Comparison of ENCODE assay signal across 8 cellular contexts in genomic region chr7:16646427-16647081, GRCh38. TPM values are rescaled to one million over a fixed set of nuclear protein-coding genes. Genes with fewer than 3 reads are reported as not detected.
DNase-seq lines count a peak whose midpoint lies in the region; ATAC-seq, FAIRE-seq and TF ChIP-seq lines count a peak whose summit lies in the region.

No MANE protein-coding gene starts in this region.

- no peaks in the 10 kb centered on the region for H3K36me3 ChIP-seq in gastroesophageal sphincter
- no peaks in the 10 kb centered on the region for H3K36me3 ChIP-seq in parathyroid adenoma (ENCODE audit: control insufficient read depth, insufficient read depth, low read length)

- ATAC-seq in gastroesophageal sphincter = peak; percentile 12
- ATAC-seq in HG03378 (IDR thresholded peaks at IDR 0.05; ENCODE audit: unreplicated experiment) = no peak

- DNase-seq in T-helper 1 cell = no peak
- DNase-seq in Kasumi-1 (lab: John Stamatoyannopoulos, UW) = peak; percentile 6 to 25
- DNase-seq in activated T-cell treated with anti-CD3 and anti-CD28 coated beads, Interleukin-2, amount 50 U/mL, for 24 hours = no peak
- no peak for DNase-seq in GM12891 (ENCODE audit: insufficient read length, low spot score)

- TF ChIP-seq CTCF in gastroesophageal sphincter (IDR thresholded peaks at IDR 0.05) (no peak), parathyroid adenoma (IDR thresholded peaks at IDR 0.05) (no peak)

- TF ChIP-seq EP300 in gastroesophageal sphincter (IDR thresholded peaks at IDR 0.05) = no peak

- H3K27me3 ChIP-seq in gastroesophageal sphincter = no peaks in the 10 kb centered on the region
- no peaks in the 10 kb centered on the region for H3K27me3 ChIP-seq in parathyroid adenoma (ENCODE audit: control insufficient read depth, insufficient read depth, low read length)

- TF ChIP-seq POLR2A in gastroesophageal sphincter (IDR thresholded peaks at IDR 0.05) (no peak), GM12891 (IDR thresholded peaks at IDR 0.05; ENCODE audit: low read depth, low read length) (no peak)

- WGBS in gastroesophageal sphincter (ENCODE audit: low coverage in 1 of 2), 2 donors = 0 to 2% methylated on average over 4 to 9 of the region's 34 CpGs

- peak overlapping the region; percentile 91 for H2AFZ ChIP-seq in parathyroid adenoma

- no peak for FAIRE-seq in GM12891 (lab: Jason Lieb, UNC)

- H3K4me2 ChIP-seq in parathyroid adenoma (ENCODE audit: low read length) = peak overlapping the region; percentile 83

- H3K9me3 Mint-ChIP-seq in T-helper 1 cell treated with Interleukin-12 subunit alpha and Interleukin-12 subunit beta and Interleukin-4 antibody, amounts not matched to agents 30 μg/mL and 1 μg/mL, for 36 hours = no peaks in the 10 kb centered on the region
- no peaks in the 10 kb centered on the region for H3K9me3 Mint-ChIP-seq in activated T-cell treated with anti-CD3 and anti-CD28 coated beads, Interleukin-2, amount 50 U/mL, for 24 hours

- peak overlapping the region; percentile 64 to 96 (median 96) for H3K27ac ChIP-seq in gastroesophageal sphincter
- peak overlapping the region; percentile 95 for H3K27ac ChIP-seq in parathyroid adenoma

- peak overlapping the region; percentile 89 for H3K27ac Mint-ChIP-seq in T-helper 1 cell treated with Interleukin-12 subunit alpha and Interleukin-12 subunit beta and Interleukin-4 antibody, amounts not matched to agents 30 μg/mL and 1 μg/mL, for 36 hours
- H3K27ac Mint-ChIP-seq in activated T-cell treated with anti-CD3 and anti-CD28 coated beads, Interleukin-2, amount 50 U/mL, for 24 hours = peak overlapping the region; percentile 97

- H3K27me3 Mint-ChIP-seq in T-helper 1 cell treated with Interleukin-12 subunit alpha and Interleukin-12 subunit beta and Interleukin-4 antibody, amounts not matched to agents 30 μg/mL and 1 μg/mL, for 36 hours (ENCODE audit: low read depth) = no peaks in the 10 kb centered on the region
- no peaks in the 10 kb centered on the region for H3K27me3 Mint-ChIP-seq in activated T-cell treated with anti-CD3 and anti-CD28 coated beads, Interleukin-2, amount 50 U/mL, for 24 hours

- no peaks in the 10 kb centered on the region for H3K36me3 Mint-ChIP-seq in T-helper 1 cell treated with Interleukin-12 subunit alpha and Interleukin-12 subunit beta and Interleukin-4 antibody, amounts not matched to agents 30 μg/mL and 1 μg/mL, for 36 hours (ENCODE audit: low read depth)
- peaks cover 72% of the 10 kb centered on the region for H3K36me3 Mint-ChIP-seq in activated T-cell treated with anti-CD3 and anti-CD28 coated beads, Interleukin-2, amount 50 U/mL, for 24 hours (ENCODE audit: low read depth)

- H3K4me1 ChIP-seq in gastroesophageal sphincter (peaks cover 4 to 78% (median 21%) of the 10 kb centered on the region in 3 donors), parathyroid adenoma (no peaks in the 10 kb centered on the region)

- no peak overlapping the region for H3K9ac ChIP-seq in parathyroid adenoma

- peaks cover 44% of the 10 kb centered on the region for H3K4me1 Mint-ChIP-seq in T-helper 1 cell treated with Interleukin-12 subunit alpha and Interleukin-12 subunit beta and Interleukin-4 antibody, amounts not matched to agents 30 μg/mL and 1 μg/mL, for 36 hours (ENCODE audit: low read depth)
- peaks cover 71% of the 10 kb centered on the region for H3K4me1 Mint-ChIP-seq in activated T-cell treated with anti-CD3 and anti-CD28 coated beads, Interleukin-2, amount 50 U/mL, for 24 hours (ENCODE audit: low read depth)

- peak overlapping the region; percentile 97 for H3K4me3 Mint-ChIP-seq in T-helper 1 cell treated with Interleukin-12 subunit alpha and Interleukin-12 subunit beta and Interleukin-4 antibody, amounts not matched to agents 30 μg/mL and 1 μg/mL, for 36 hours
- peak overlapping the region; percentile 99 for H3K4me3 Mint-ChIP-seq in activated T-cell treated with anti-CD3 and anti-CD28 coated beads, Interleukin-2, amount 50 U/mL, for 24 hours

- H3K9me3 ChIP-seq in gastroesophageal sphincter (no peaks in the 10 kb centered on the region), parathyroid adenoma (ENCODE audit: control insufficient read depth, low read length) (no peaks in the 10 kb centered on the region)

- H3K79me2 ChIP-seq in parathyroid adenoma = peaks cover 19% of the 10 kb centered on the region

- H3K4me3 ChIP-seq in gastroesophageal sphincter = peak overlapping the region; percentile 70 to 90
- peak overlapping the region; percentile 83 for H3K4me3 ChIP-seq in parathyroid adenoma (ENCODE audit: low read depth, low read length)

TF ChIP-seq in GM12891, 5 proteins besides CTCF, POLR2A, EP300 and RAD21:
- TF ChIP-seq POU2F2 (IDR thresholded peaks at IDR 0.05; ENCODE audit: low read depth, low read length) (no peak), SPI1 (IDR thresholded peaks at IDR 0.05; ENCODE audit: low read depth, low read length) (no peak), POLR2AphosphoS5 (IDR thresholded peaks at IDR 0.05; ENCODE audit: low read depth, low read length) (no peak), PAX5 (IDR thresholded peaks at IDR 0.05; ENCODE audit: insufficient read depth, low read length, severe bottlenecking) (no peak), TAF1 (IDR thresholded peaks at IDR 0.05; ENCODE audit: low read depth, low read length) (no peak)

RNA-seq across cellular contexts. Expression of gene BZW2, which starts 0.6 kb away (rescaled TPM):
- total RNA-seq in gastroesophageal sphincter = 10 to 100 TPM; 43.6 to 82.4 (median 64.8) TPM
- 2.5 TPM for polyA plus RNA-seq in GM12891 (2012; ENCODE audit: low read depth, missing spikeins)

RNA-seq across cellular contexts. Expression of gene ANKMY2, which starts 1.0 kb away (rescaled TPM):
- 10 to 100 TPM; 13.2 to 37.9 (median 25.3) TPM for total RNA-seq in gastroesophageal sphincter
- 0.09 TPM for polyA plus RNA-seq in GM12891 (2012; ENCODE audit: low read depth, missing spikeins)

Comparison
In these comparisons a context has a peak if more than half of its experiments do, and no peak if none do; other contexts are left out.
1. DNase-seq: peak in Kasumi-1 (2 of 2); none in T-helper 1 cell (0 of 5), activated T-cell treated with anti-CD3 and anti-CD28 coated beads, Interleukin-2, amount 50 U/mL, for 24 hours (single experiment) and GM12891 (single experiment).